In genomic region chr13:105370011-105370645, GRCh38 we compare ENCODE assay signal across 26 cellular contexts.
"Had no signal": no experiment of that assay in that cellular context is flagged by ENCODE, and none has a peak within 500 bp of the region (broad histone marks: within the 10 kb centered on the region; RNA-seq: fewer than 3 reads in every experiment).

No MANE protein-coding gene starts in this region.

- H3K9me3 ChIP-seq: mucosa of descending colon, testis, upper lobe of right lung had no signal

- H3K27me3 ChIP-seq: brain microvascular endothelial cell, gastroesophageal sphincter, heart left ventricle, spleen, testis, upper lobe of right lung had no signal

- H3K27ac ChIP-seq: brain microvascular endothelial cell, coronary artery, gastroesophageal sphincter, heart left ventricle, spleen, testis, upper lobe of right lung had no signal

- H3K4me3 ChIP-seq: coronary artery, gastroesophageal sphincter, heart left ventricle, mucosa of descending colon, spleen, testis, upper lobe of right lung had no signal

- H3K36me3 ChIP-seq: brain microvascular endothelial cell, gastroesophageal sphincter, heart left ventricle, spleen, upper lobe of right lung had no signal

- DNase-seq: activated B cell treated with CpG ODN at 0.5 μM for 24 hours; activated CD4-positive, alpha-beta memory T cell treated with anti-CD3 and anti-CD28 coated beads for 36 hours; activated CD4-positive, alpha-beta T cell treated with anti-CD3 and anti-CD28 coated beads for 4 hours; activated naive CD4-positive, alpha-beta T cell treated with Interleukin-2 at 50 U/mL for 16 hours; activated naive CD8-positive, alpha-beta T cell treated with anti-CD3 and anti-CD28 coated beads, Interleukin-2, amount 10 ng/mL, durations not matched to agents 7 days and 5 days; activated T-cell treated with anti-CD3 and anti-CD28 coated beads for 4 hours; anterior cingulate cortex; brain microvascular endothelial cell; central memory CD4-positive, alpha-beta T cell; erythroblast; heart left ventricle; kidney glomerular epithelial cell; left ventricle myocardium superior; mucosa of descending colon; naive thymus-derived CD8-positive, alpha-beta T cell; nucleus accumbens; spleen; stimulated activated CD4-positive, alpha-beta T cell treated with anti-CD3 and anti-CD28 coated beads, Interleukin-4, amount 100 ng/mL, for 4 hours; T-helper 1 cell; T-helper 9 cell; testis; upper lobe of right lung had no signal

- ATAC-seq: gastroesophageal sphincter; heart left ventricle; left ventricle myocardium superior; mucosa of descending colon; naive thymus-derived CD8-positive, alpha-beta T cell; sciatic nerve; stimulated activated memory B cell treated with anti-CD40 and anti-IgM and Interleukin-4, amounts not matched to agents 10 μg/mL and 1 μg/mL and 100 μg/mL, for 72 hours; upper lobe of right lung had no signal

- H3K4me1 ChIP-seq: gastroesophageal sphincter, heart left ventricle, spleen, testis, upper lobe of right lung had no signal
